26 cellular contexts compared by ENCODE assay signal in genomic region chr16:81709369-81709900, GRCh38.
"Had no signal": no experiment of that assay in that cellular context is flagged by ENCODE, and none has a peak within 500 bp of the region (broad histone marks: within the 10 kb centered on the region; RNA-seq: fewer than 3 reads in every experiment).

No MANE protein-coding gene starts in this region.

- H3K27ac ChIP-seq: epithelial cell of prostate, foreskin keratinocyte, prostate gland, right atrium auricular region, testis, upper lobe of left lung had no signal

- H3K4me1 ChIP-seq: right atrium auricular region had no signal

- H3K27me3 ChIP-seq: adrenal gland, foreskin keratinocyte, right atrium auricular region, testis, upper lobe of left lung had no signal

- ATAC-seq: activated naive CD4-positive, alpha-beta T cell treated with anti-CD3 and anti-CD28 coated beads, Interleukin-2, amount 50 U/mL, for 72 hours; effector memory CD8-positive, alpha-beta T cell; foreskin keratinocyte; stimulated activated effector memory CD8-positive, alpha-beta T cell treated with anti-CD3 and anti-CD28 coated beads, Interleukin-12 subunit alpha, Interleukin-12 subunit beta, amount 100 ng/mL, for 72 hours; T-cell had no signal

- H3K4me3 ChIP-seq: adrenal gland, prostate gland, right atrium auricular region, skin epidermis, testis, upper lobe of left lung had no signal

- H3K9me3 ChIP-seq: adrenal gland, prostate gland, right atrium auricular region, testis, upper lobe of left lung had no signal

- FAIRE-seq: bronchial epithelial cell had no signal

- DNase-seq: activated B cell treated with CpG ODN at 0.5 μM for 24 hours; activated CD4-positive, alpha-beta memory T cell treated with anti-CD3 and anti-CD28 coated beads for 36 hours; activated CD4-positive, alpha-beta T cell treated with anti-CD3 and anti-CD28 coated beads for 4 hours; activated gamma-delta T cell treated with Interleukin-2 at 50 U/mL for 16 hours; activated T-cell treated with anti-CD3 and anti-CD28 coated beads for 4 hours; adrenal gland; dermis blood vessel endothelial cell; effector memory CD8-positive, alpha-beta T cell; foreskin keratinocyte; hippocampal formation; islet precursor cell; mammary epithelial cell; nephron progenitor cell; stimulated activated CD4-positive, alpha-beta T cell treated with anti-CD3 and anti-CD28 coated beads, Interleukin-15, amount 100 ng/mL, for 24 hours; stimulated activated CD4-positive, alpha-beta T cell treated with anti-CD3 and anti-CD28 coated beads, Interleukin-4, amount 100 ng/mL, for 1 hour; T-cell; T-helper 9 cell; testis had no signal
